Comparison of ENCODE assay signal across 21 cellular contexts in the genomic region with DNA sequence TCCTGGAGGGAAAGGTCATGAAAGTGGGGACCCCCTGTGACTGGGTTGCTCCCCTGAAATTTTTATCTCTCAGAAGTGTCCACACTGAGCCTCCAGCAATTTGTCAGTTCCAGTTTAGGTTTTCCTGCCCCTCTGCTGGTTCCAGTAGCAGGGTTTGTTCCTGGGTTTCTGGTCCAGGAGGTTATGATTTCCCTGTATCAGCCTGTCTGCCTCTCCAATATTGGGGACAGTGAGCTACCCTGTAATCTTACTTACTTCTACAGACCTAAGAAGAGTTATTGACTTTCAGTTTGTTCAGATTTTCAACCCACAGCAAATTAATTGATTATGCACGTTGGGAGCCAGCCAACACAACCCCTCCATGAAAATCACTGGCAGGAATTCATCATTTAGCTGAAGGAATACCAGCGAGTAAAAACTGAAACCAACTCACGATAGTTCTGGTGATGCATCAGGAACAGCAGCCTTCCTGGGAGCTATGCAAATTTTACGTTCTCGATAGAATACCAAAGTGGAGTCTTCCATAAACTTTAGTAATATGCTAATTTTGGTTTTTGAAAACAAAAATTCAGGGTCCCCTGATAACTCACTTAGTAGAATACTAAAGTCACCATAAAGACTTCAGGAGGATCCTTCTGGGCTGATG. TPM values are rescaled to one million over a fixed set of nuclear protein-coding genes. Genes with fewer than 3 reads are reported as not detected.
DNase-seq lines count a peak whose midpoint lies in the region; ATAC-seq, FAIRE-seq and TF ChIP-seq lines count a peak whose summit lies in the region.
"Had no signal": no experiment of that assay in that cellular context is flagged by ENCODE, and none has a peak within 500 bp of the region (broad histone marks: within the 10 kb centered on the region; RNA-seq: fewer than 3 reads in every experiment).

No MANE protein-coding gene starts in this region.

- H3K4me3 Mint-ChIP-seq in astrocyte (ENCODE audit: unreplicated experiment): no peak overlapping the region
- H3K4me3 Mint-ChIP-seq: CD8-positive, alpha-beta T cell; dendritic cell treated with granulocyte-macrophage colony-stimulating factor and Interleukin-4, amounts not matched to agents 40 ng/mL and 50 ng/mL, for 4 days; neural crest cell; stimulated activated naive CD8-positive, alpha-beta T cell treated with anti-CD3 and anti-CD28 coated beads, Interleukin-15, amount 100 ng/mL, for 72 hours had no signal

- peaks cover 12% of the 10 kb centered on the region for H3K27me3 Mint-ChIP-seq in astrocyte (ENCODE audit: low read depth, unreplicated experiment)

- H2AFZ ChIP-seq in GM23248 (peak overlapping the region; percentile 76), astrocyte (ENCODE audit: low read depth, low read length) (no peak overlapping the region)

- H3K9me3 ChIP-seq in GM23248 (ENCODE audit: low read depth) (no peaks in the 10 kb centered on the region), astrocyte (ENCODE audit: insufficient read depth, low read depth, low read length) (peaks cover 8% of the 10 kb centered on the region), spleen (peaks cover 0 to 12% (median 9%) of the 10 kb centered on the region in 8 donors)

- H3K27ac Mint-ChIP-seq in astrocyte (ENCODE audit: unreplicated experiment): no peak overlapping the region
- H3K27ac Mint-ChIP-seq: CD8-positive, alpha-beta T cell; dendritic cell treated with granulocyte-macrophage colony-stimulating factor and Interleukin-4, amounts not matched to agents 40 ng/mL and 50 ng/mL, for 4 days had no signal

- H3F3A ChIP-seq in GM23248 (ENCODE audit: insufficient read depth): peaks cover 13% of the 10 kb centered on the region

- TF ChIP-seq POLR2A in spleen (IDR thresholded peaks at IDR 0.05): no peak

- peaks cover 3% of the 10 kb centered on the region for H3K4me1 Mint-ChIP-seq in astrocyte (ENCODE audit: low read depth, unreplicated experiment)
- H3K4me1 Mint-ChIP-seq: neural crest cell had no signal

- intact Hi-C loops in spleen (cut with DNase I; ENCODE audit: low total_unique reads): no loop called here

- peak overlapping the region; percentile 73 for H3K4me3 ChIP-seq in GM23248
- no peak overlapping the region for H3K4me3 ChIP-seq in astrocyte (ENCODE audit: insufficient read depth, low read depth, low read length)
- peak overlapping the region in 2 of 8 donors; percentile 8 to 14 for H3K4me3 ChIP-seq in spleen

- H3K9me3 Mint-ChIP-seq in astrocyte (ENCODE audit: unreplicated experiment): peaks cover 12% of the 10 kb centered on the region
- H3K9me3 Mint-ChIP-seq: CD8-positive, alpha-beta T cell had no signal

- H3K27me3 ChIP-seq in GM23248 (replicated peaks; ENCODE audit: insufficient read depth) (no peaks in the 10 kb centered on the region; the same call in 1 of the 2 replicates), astrocyte (ENCODE audit: insufficient read depth, low read length) (no peaks in the 10 kb centered on the region), spleen (replicated peaks in 1 of 7) (no peaks in the 10 kb centered on the region)

- no peaks in the 10 kb centered on the region for H3K9me2 ChIP-seq in GM23248 (ENCODE audit: insufficient read depth)

- no peak for TF ChIP-seq CTCF in astrocyte (IDR thresholded peaks at IDR 0.05; ENCODE audit: insufficient read depth, low read depth, low read length)
- TF ChIP-seq CTCF in spleen (IDR thresholded peaks at IDR 0.05 in 8 of 11, conservative IDR thresholded peaks at IDR 0.05 in 3 of 11): no peak
- no peak for TF ChIP-seq CTCF in GM13977 (IDR thresholded peaks at IDR 0.05; ENCODE audit: extremely low read depth, insufficient read depth, missing control alignments)

- H3K36me3 Mint-ChIP-seq in astrocyte (ENCODE audit: low read depth, unreplicated experiment): no peaks in the 10 kb centered on the region
- H3K36me3 Mint-ChIP-seq: CD8-positive, alpha-beta T cell had no signal

- ATAC-seq in HG02884 (IDR thresholded peaks at IDR 0.05; ENCODE audit: unreplicated experiment): no peak
- ATAC-seq in HG03469 (IDR thresholded peaks at IDR 0.05; ENCODE audit: unreplicated experiment): no peak
- ATAC-seq: CD8-positive, alpha-beta T cell; HCT116 had no signal

- no peaks in the 10 kb centered on the region for H3K79me2 ChIP-seq in GM23248 (ENCODE audit: insufficient read depth)
- no peaks in the 10 kb centered on the region for H3K79me2 ChIP-seq in astrocyte (ENCODE audit: insufficient read depth, low read length)

- H3K4me2 ChIP-seq in GM23248 (ENCODE audit: unreplicated experiment) (peak overlapping the region; percentile 98), astrocyte (ENCODE audit: low read length) (no peak overlapping the region)

- 3 to 6% methylated on average over 5 of the region's 5 CpGs for WGBS in GM23248 (ENCODE audit: low coverage in 1 of 2, low lambda C conversion rate in 2 of 2, missing lambda C conversion rate in 2 of 2), 2 experiments
- WGBS in spleen, 5 donors: 71 to 86% (median 79%) methylated on average over 5 of the region's 5 CpGs

- peak; percentile 66 for DNase-seq in GM23248
- peak; percentile 17 for DNase-seq in astrocyte (ENCODE audit: low read depth)
- DNase-seq in hepatic stellate cell (ENCODE audit: low spot score): peak; percentile 41
- DNase-seq in spleen: no peak
- no peak for DNase-seq in medulla oblongata (ENCODE audit: extremely low spot score)
- DNase-seq in GM13977 (ENCODE audit: low spot score): no peak
- DNase-seq: activated CD4-positive, alpha-beta T cell treated with anti-CD3 and anti-CD28 coated beads for 48 hours; amygdala; CD8-positive, alpha-beta T cell; erythroblast; KBM-7; NCI-H1105 treated with DMSO at 0.1 percent for 48 hours; SHP77 treated with DMSO at 0.1 percent for 48 hours; stimulated activated naive CD8-positive, alpha-beta T cell treated with anti-CD3 and anti-CD28 coated beads, Interleukin-15, amount 100 ng/mL, for 72 hours; T-helper 9 cell had no signal

- H3K27ac ChIP-seq in GM23248: peak overlapping the region; percentile 80
- H3K27ac ChIP-seq in astrocyte (ENCODE audit: low read depth, low read length): no peak overlapping the region
- H3K27ac ChIP-seq in spleen: peak overlapping the region in 5 of 8 donors; percentile 8 to 51 (median 46)

- in situ Hi-C loops in GM23248 (cut with MboI) (no loop called here), GM13977 (cut with MboI; ENCODE audit: low pct_unique_long_range_greater_than_20kb, low sequenced_read_pairs, unreplicated experiment) (no loop called here)

- H3K4me1 ChIP-seq in GM23248 (ENCODE audit: insufficient read depth) (peaks cover 17% of the 10 kb centered on the region), astrocyte (ENCODE audit: insufficient read depth, low read length) (no peaks in the 10 kb centered on the region), spleen (peaks cover 0 to under 1% (median 0%) of the 10 kb centered on the region in 6 donors)

- no peaks in the 10 kb centered on the region for H4K20me1 ChIP-seq in GM23248 (ENCODE audit: insufficient read depth)
- no peaks in the 10 kb centered on the region for H4K20me1 ChIP-seq in astrocyte (ENCODE audit: insufficient read depth, low read length)

- H3K9ac ChIP-seq in GM23248: peak overlapping the region; percentile 79
- H3K9ac ChIP-seq in astrocyte (ENCODE audit: low read length): no peak overlapping the region

- no peak for FAIRE-seq in astrocyte (lab: Jason Lieb, UNC)

- no peaks in the 10 kb centered on the region for H3K36me3 ChIP-seq in GM23248 (ENCODE audit: low read depth)
- no peaks in the 10 kb centered on the region for H3K36me3 ChIP-seq in astrocyte (ENCODE audit: insufficient read depth, low read length)
- peaks cover 0 to 5% (median 0%) of the 10 kb centered on the region in 6 donors for H3K36me3 ChIP-seq in spleen

RNA-seq across cellular contexts. Expression of gene IL15RA, which starts 31.3 kb away (rescaled TPM):
- total RNA-seq in GM23248 (2014; rRNA removed; shearing (Covaris generic)): 0.89 and 7.0 TPM in 2 replicates
- 4.0 and 4.9 TPM in 2 replicates for polyA plus RNA-seq in GM23248 (2016; fragmentation: Nextera tagmentation; extraction: Ambion mirVana)
- total RNA-seq in astrocyte: 2.9 and 3.1 TPM in 2 replicates
- total RNA-seq in spleen: 10 to 100 TPM; 18.7 to 37.4 (median 28.6) TPM
- polyA plus RNA-seq in spleen: 10 to 100 TPM in 2 of 3 donors, 1 to 10 TPM in 1; 9.9 to 13.8 (median 11.1) TPM
- total RNA-seq: neural crest cell had no signal

RNA-seq across cellular contexts. Expression of gene IL2RA, which starts 53.5 kb away (rescaled TPM):
- total RNA-seq in GM23248 (2014; rRNA removed; shearing (Covaris generic)): not detected in 2 replicates
- not detected in 2 replicates for polyA plus RNA-seq in GM23248 (2016; fragmentation: Nextera tagmentation; extraction: Ambion mirVana)
- total RNA-seq in astrocyte: not detected in 2 replicates
- total RNA-seq in spleen: 10 to 100 TPM in 5 of 7 donors, 1 to 10 TPM in 2; 3.5 to 78.7 (median 22.8) TPM
- 1 to 10 TPM; 5.0 to 9.7 (median 5.6) TPM for polyA plus RNA-seq in spleen
- total RNA-seq: mammary epithelial cell, neural crest cell had no signal
- polyA plus RNA-seq: mammary epithelial cell had no signal

Comparison
In these comparisons a context has a peak if more than half of its experiments do, and no peak if none do; other contexts are left out.
1. DNase-seq: peak in GM23248 (single experiment), astrocyte (single experiment) and hepatic stellate cell (single experiment); none in spleen (single experiment), medulla oblongata (single experiment) and GM13977 (single experiment).